Comparison of ENCODE assay signal across 8 cellular contexts in genomic region chr6:157380458-157380778, GRCh38. TPM values are rescaled to one million over a fixed set of nuclear protein-coding genes. Genes with fewer than 3 reads are reported as not detected.
A peak's percentile ranks its signal among the peaks of the same experiment; 100 is the strongest.
DNase-seq lines count a peak whose midpoint lies in the region; FAIRE-seq and TF ChIP-seq lines count a peak whose summit lies in the region.

No MANE protein-coding gene starts in this region.

- no peak overlapping the region for H3K4ac ChIP-seq in H1 (replicated peaks; ENCODE audit: insufficient read length, low read depth, low read length)

- no peak overlapping the region for H2BK120ac ChIP-seq in H1 (replicated peaks; ENCODE audit: low read depth, low read length)

- H3K9me3 Mint-ChIP-seq in neural crest cell, result no peaks in the 10 kb centered on the region

- POLR2A ChIA-PET in H1 (lab: Charles Lee; ENCODE audit: partially characterized antibody), result interaction anchor here (1.3 kb wide), 1 partner anchor 57 kb away, joined by 4 read pairs; the partner anchor contains the start of gene TMEM242

- no peak overlapping the region; the same call in 1 of the 2 replicates for H4K8ac ChIP-seq in H1 (ENCODE audit: extremely low read depth, insufficient read depth, low read length)

- WGBS in H1 (ENCODE audit: extremely low coverage in 1 of 2, insufficient coverage in 1 of 2, insufficient read length in 1 of 2, insufficient replicate concordance in 2 of 2, low coverage in 1 of 2, low lambda C conversion rate in 2 of 2, missing lambda C conversion rate in 1 of 2), 2 experiments, result 6% methylated on average over 3 of the region's 28 CpGs; no CpG with 5 or more reads in 1 of the 2 experiments

- TF ChIP-seq CTCF in OCI-LY1 (IDR thresholded peaks at IDR 0.05; ENCODE audit: low read length) (no peak), H1 (IDR thresholded peaks at IDR 0.05; ENCODE audit: control extremely low read depth in 1 of 3, insufficient read depth in 1 of 3, low read depth in 1 of 3, low read length in 3 of 3) (no peak), neural crest cell (conservative IDR thresholded peaks at IDR 0.05) (no peak)

- no peak overlapping the region for H2BK5ac ChIP-seq in H1 (ENCODE audit: low read depth, low read length)

- no peaks in the 10 kb centered on the region for H3K79me2 ChIP-seq in OCI-LY1 (ENCODE audit: insufficient read depth, low read length)
- H3K79me2 ChIP-seq in H1 (ENCODE audit: control insufficient read depth in 1 of 2, insufficient read depth in 2 of 2, low read length in 2 of 2), result no peaks in the 10 kb centered on the region; a peak in 1 of 4 replicates

- peak overlapping the region; percentile 82 for H3K4me3 ChIP-seq in OCI-LY1 (ENCODE audit: low read depth, low read length, poor library complexity, severe bottlenecking)
- peak overlapping the region; percentile 53 to 83 (median 65) for H3K4me3 ChIP-seq in H1 (ENCODE audit: extremely low read depth in 1 of 4, insufficient read depth in 2 of 4, low read depth in 3 of 4, low read length in 4 of 4)

- no peak overlapping the region for H3K23ac ChIP-seq in H1 (ENCODE audit: insufficient read length)

- no peaks in the 10 kb centered on the region for H3K36me3 Mint-ChIP-seq in neural crest cell (ENCODE audit: low read depth)

- no peak overlapping the region for H2AFZ ChIP-seq in OCI-LY1 (ENCODE audit: low read length)
- H2AFZ ChIP-seq in H1 (ENCODE audit: low read length), result no peak overlapping the region; the same call in 1 of the 2 replicates

- peaks cover 20% of the 10 kb centered on the region for H3K4me1 Mint-ChIP-seq in neural crest cell

- peak overlapping the region; percentile 10 for H4K91ac ChIP-seq in H1 (replicated peaks; ENCODE audit: insufficient read length, low read length)

- peak overlapping the region; percentile 80 for H3K56ac ChIP-seq in H1 (replicated peaks; ENCODE audit: insufficient read length, low read depth, low read length)

- H3K36me3 ChIP-seq in OCI-LY1 (ENCODE audit: insufficient read depth, low read length) (no peaks in the 10 kb centered on the region), H1 (ENCODE audit: control insufficient read depth in 2 of 4, insufficient read depth in 4 of 4, low read length in 3 of 4) (no peaks in the 10 kb centered on the region)

- H3K27ac Mint-ChIP-seq in neural crest cell (ENCODE audit: unreplicated experiment), result no peak overlapping the region

- CTCF ChIA-PET in H1 (lab: Charles Lee; ENCODE audit: partially characterized antibody), result interaction anchor here (2.0 to 2.2 kb wide), 2 partner anchors 19 to 41 kb away, joined by 6 to 8 read pairs; no protein-coding TSS in a partner anchor

- no peaks in the 10 kb centered on the region for H4K20me1 ChIP-seq in OCI-LY1 (ENCODE audit: insufficient read depth, low read length)
- no peaks in the 10 kb centered on the region for H4K20me1 ChIP-seq in H1 (replicated peaks in 1 of 2; ENCODE audit: control insufficient read depth in 1 of 2, insufficient read depth in 2 of 2, low read length in 2 of 2)

- H3F3A ChIP-seq in OCI-LY1 (ENCODE audit: insufficient read depth, low read length), result no peaks in the 10 kb centered on the region

- no peaks in the 10 kb centered on the region for H3K79me1 ChIP-seq in H1 (ENCODE audit: low read depth, low read length)

- H3K14ac ChIP-seq in H1 (ENCODE audit: insufficient read length), result no peak overlapping the region

- H3K9me3 ChIP-seq in OCI-LY1 (ENCODE audit: low read length) (no peaks in the 10 kb centered on the region), H1 (ENCODE audit: insufficient read depth in 2 of 2, low read depth in 1 of 2, low read length in 1 of 2) (no peaks in the 10 kb centered on the region)

- no peak overlapping the region for H2AK5ac ChIP-seq in H1 (ENCODE audit: low read depth, low read length)

- no peak for TF ChIP-seq RAD21 in H1 (IDR thresholded peaks at IDR 0.05 in 1 of 2, conservative IDR thresholded peaks at IDR 0.05 in 1 of 2; ENCODE audit: low read depth in 2 of 2, low read length in 2 of 2)

- H2BK12ac ChIP-seq in H1 (ENCODE audit: low read depth, low read length), result no peak overlapping the region

- DNase-seq in ELF-1 (ENCODE audit: low read depth, low spot score) (peak; percentile 46), H54 (ENCODE audit: insufficient read length, low spot score) (peak; percentile 6), H1 (ENCODE audit: low read depth in 1 of 2, low spot score in 2 of 2) (no peak), neural crest cell (ENCODE audit: low read depth, low spot score) (no peak), NCI-H82 treated with DMSO at 0.1 percent for 48 hours (lab: John Stamatoyannopoulos, UW; ENCODE audit: unreplicated experiment) (no peak), NCI-H2227 (lab: John Stamatoyannopoulos, UW; ENCODE audit: unreplicated experiment) (no peak)
- DNase-seq in stimulated activated CD4-positive, alpha-beta T cell treated with anti-CD3 and anti-CD28 coated beads, Interleukin-4, amount 100 ng/mL, for 1 hour, result no peak

- H3K27me3 Mint-ChIP-seq in neural crest cell (ENCODE audit: low read depth), result peaks cover 32% of the 10 kb centered on the region

- H3K18ac ChIP-seq in H1 (ENCODE audit: extremely low read depth, low read length), result peak overlapping the region; percentile 73; the same call in 1 of the 2 replicates

- no peak for TF ChIP-seq POLR2A in H54 (IDR thresholded peaks at IDR 0.05; ENCODE audit: low read depth, low read length)
- TF ChIP-seq POLR2A in H1 (IDR thresholded peaks at IDR 0.05; ENCODE audit: control extremely low read depth in 1 of 2, low read depth in 2 of 2, low read length in 2 of 2), result no peak

- H4K5ac ChIP-seq in H1 (ENCODE audit: insufficient read length, low read depth, low read length), result peak overlapping the region; percentile 12

- no peak overlapping the region for H2BK20ac ChIP-seq in H1 (ENCODE audit: low read length)

- H3K9ac ChIP-seq in OCI-LY1 (ENCODE audit: low read length), result peak overlapping the region; percentile 85
- no peak overlapping the region; a peak in 1 of 7 replicates for H3K9ac ChIP-seq in H1 (replicated peaks in 1 of 4; ENCODE audit: extremely low read depth in 1 of 4, low read depth in 3 of 4, low read length in 3 of 4)

- H3K4me2 ChIP-seq in OCI-LY1 (ENCODE audit: low read length), result peak overlapping the region; percentile 83
- peak overlapping the region; percentile 73 to 88 for H3K4me2 ChIP-seq in H1 (ENCODE audit: insufficient read depth in 1 of 2, low read depth in 2 of 2, low read length in 2 of 2)

- H3K4me1 ChIP-seq in OCI-LY1 (ENCODE audit: insufficient read depth, low read length, severe bottlenecking) (peaks cover 22% of the 10 kb centered on the region), H1 (replicated peaks in 1 of 4; ENCODE audit: control insufficient read depth in 3 of 4, insufficient read depth in 4 of 4, low read length in 3 of 4) (peaks cover 0 to 6% (median 2%) of the 10 kb centered on the region in 4 experiments; a peak in 5 of 7 replicates)

- no peak for TF ChIP-seq EP300 in H1 (IDR thresholded peaks at IDR 0.05; ENCODE audit: borderline replicate concordance in 1 of 2, low read depth in 2 of 2, low read length in 2 of 2)

- FAIRE-seq in H54 (lab: Jason Lieb, UNC) (no peak), H1 (lab: Jason Lieb, UNC) (no peak)

- H3K23me2 ChIP-seq in H1 (ENCODE audit: low read depth, low read length), result no peaks in the 10 kb centered on the region; the same call in 1 of the 2 replicates

- no peak overlapping the region for H2BK15ac ChIP-seq in H1 (ENCODE audit: low read length)

- H3K27me3 ChIP-seq in OCI-LY1 (ENCODE audit: insufficient read depth, low read length) (peaks cover 6% of the 10 kb centered on the region; the same call in 1 of the 2 replicates), H1 (replicated peaks in 1 of 4; ENCODE audit: control insufficient read depth in 3 of 4, extremely low read depth in 1 of 4, insufficient read depth in 3 of 4, low read length in 3 of 4) (peaks cover 5 to 21% (median 11%) of the 10 kb centered on the region in 4 experiments; a peak in 6 of 7 replicates)

- no peaks in the 10 kb centered on the region for H3K9me2 ChIP-seq in OCI-LY1 (ENCODE audit: low read depth, low read length)

- peak overlapping the region; percentile 83 for H3K4me3 Mint-ChIP-seq in neural crest cell

- H3K27ac ChIP-seq in OCI-LY1 (ENCODE audit: low read depth, low read length, poor library complexity, severe bottlenecking) (peak overlapping the region; percentile 17), H1 (ENCODE audit: low read depth, low read length) (no peak overlapping the region)

TF ChIP-seq in H1, 55 proteins besides CTCF, POLR2A, EP300 and RAD21 (continues in another document):
- TF ChIP-seq SP4 (IDR thresholded peaks at IDR 0.05; ENCODE audit: low read length) (no peak), TAF1 (IDR thresholded peaks at IDR 0.05; ENCODE audit: low read depth, low read length) (0 out of 2 replicates have a peak, but pooled peaks have one; percentile 0), RBBP5 (IDR thresholded peaks at IDR 0.05; ENCODE audit: borderline replicate concordance, low read depth, low read length) (peak; percentile 18; the same call in 1 of the 2 replicates), SIX5 (IDR thresholded peaks at IDR 0.05; ENCODE audit: low read depth, low read length) (no peak), GABPA (IDR thresholded peaks at IDR 0.05; ENCODE audit: borderline replicate concordance, insufficient read depth, low read length) (peak; percentile 11; the same call in 1 of the 2 replicates), CBX5 (IDR thresholded peaks at IDR 0.05; ENCODE audit: low read depth, low read length) (no peak)

RNA-seq across cellular contexts. Expression of gene ZDHHC14, which starts 0.6 kb away (rescaled TPM):
- 5.3 and 7.4 TPM in 2 replicates for total RNA-seq in H1 (2021; fragmentation: NEBNext Ultra II Directional; extraction: Animal tissue kit (Norgen Biotek cat#: 25700))
- 2.9 and 4.3 TPM in 2 replicates for polyA plus RNA-seq in H1 (2011; rRNA removed)
- 3.4 TPM for polyA plus RNA-seq in H1 (2011; cell fraction: cytosol; rRNA removed)
- 4.9 TPM for polyA plus RNA-seq in H1 (2011; cell fraction: nucleus; rRNA removed)
- 2.4 to 3.7 TPM (median 3.0 TPM) in 4 replicates for polyA plus RNA-seq in H1 (2012, experiment 1 of 2)
- 12.4 TPM for polyA plus RNA-seq in H1 (2012, experiment 2 of 2)
- 10.0 TPM for polyA plus RNA-seq in H1 (2013, experiment 1 of 2)
- 10.5 TPM for polyA plus RNA-seq in H1 (2013, experiment 2 of 2)
- polyA minus RNA-seq in H1 (2011; rRNA and poly(A)+ RNA removed), result 1.9 and 2.7 TPM in 2 replicates
- polyA minus RNA-seq in H1 (2011; cell fraction: cytosol; rRNA and poly(A)+ RNA removed), result 2.9 TPM
- 4.9 TPM for polyA minus RNA-seq in H1 (2011; cell fraction: nucleus; rRNA and poly(A)+ RNA removed)
- total RNA-seq in neural crest cell, result 5.0 and 5.3 TPM in 2 replicates

RNA-seq across cellular contexts. Expression of gene TMEM242, which starts 57.1 kb away (rescaled TPM):
- 8.2 and 9.0 TPM in 2 replicates for total RNA-seq in H1 (2021; fragmentation: NEBNext Ultra II Directional; extraction: Animal tissue kit (Norgen Biotek cat#: 25700))
- polyA plus RNA-seq in H1 (2011; rRNA removed), result 1.7 and 2.4 TPM in 2 replicates
- 3.3 TPM for polyA plus RNA-seq in H1 (2011; cell fraction: cytosol; rRNA removed)
- polyA plus RNA-seq in H1 (2011; cell fraction: nucleus; rRNA removed), result 1.8 TPM
- 4.6 to 6.5 TPM (median 5.1 TPM) in 4 replicates for polyA plus RNA-seq in H1 (2012, experiment 1 of 2)
- 1.1 TPM for polyA plus RNA-seq in H1 (2012, experiment 2 of 2)
- polyA plus RNA-seq in H1 (2013, experiment 1 of 2), result 5.7 TPM
- 6.7 TPM for polyA plus RNA-seq in H1 (2013, experiment 2 of 2)
- 2.2 TPM in 2 replicates for polyA minus RNA-seq in H1 (2011; rRNA and poly(A)+ RNA removed)
- polyA minus RNA-seq in H1 (2011; cell fraction: cytosol; rRNA and poly(A)+ RNA removed), result 1.6 TPM
- polyA minus RNA-seq in H1 (2011; cell fraction: nucleus; rRNA and poly(A)+ RNA removed), result 7.6 TPM
- total RNA-seq in neural crest cell, result 10.4 and 11.3 TPM in 2 replicates

Comparison
In these comparisons a context has a peak if more than half of its experiments do, and no peak if none do; other contexts are left out.
1. DNase-seq: peak in ELF-1 (single experiment) and H54 (single experiment); none in H1 (0 of 2), neural crest cell (single experiment), NCI-H82 treated with DMSO at 0.1 percent for 48 hours (single experiment), stimulated activated CD4-positive, alpha-beta T cell treated with anti-CD3 and anti-CD28 coated beads, Interleukin-4, amount 100 ng/mL, for 1 hour (single experiment) and NCI-H2227 (single experiment).